In genomic region chr1:211724711-211725196, GRCh38 we compare ENCODE assay signal across 29 cellular contexts. TPM values are rescaled to one million over a fixed set of nuclear protein-coding genes. Genes with fewer than 3 reads are reported as not detected.
DNase-seq lines count a peak whose midpoint lies in the region; ATAC-seq and TF ChIP-seq lines count a peak whose summit lies in the region.
"Had no signal": no experiment of that assay in that cellular context is flagged by ENCODE, and none has a peak within 500 bp of the region (broad histone marks: within the 10 kb centered on the region; RNA-seq: fewer than 3 reads in every experiment).

No MANE protein-coding gene starts in this region.

- no peaks in the 10 kb centered on the region for H3K4me1 ChIP-seq in liver (ENCODE audit: control insufficient read depth in 4 of 4, insufficient read depth in 4 of 4, low read length in 3 of 4)
- H3K4me1 ChIP-seq: BLaER1 treated with 17β-estradiol and CSF1 and Interleukin-3, amounts not matched to agents 10 nM and 100 nM; breast epithelium had no signal

- peak; percentile 78 for ATAC-seq in sciatic nerve
- ATAC-seq: K562, left ventricle myocardium superior, right cardiac atrium, T-helper 17 cell had no signal

- H3K27ac ChIP-seq in WERI-Rb-1 (no peak overlapping the region), liver (ENCODE audit: low read depth in 1 of 2, low read length in 2 of 2) (no peak overlapping the region)
- H3K27ac ChIP-seq: BLaER1 treated with 17β-estradiol and CSF1 and Interleukin-3, amounts not matched to agents 10 nM and 100 nM; SK-N-MC; suprapubic skin had no signal

- peak; percentile 55 for DNase-seq in WERI-Rb-1
- peak; percentile 65 for DNase-seq in ecto neural progenitor cell (ENCODE audit: low spot score)
- DNase-seq in sciatic nerve (ENCODE audit: low spot score), result no peak
- DNase-seq in SIG-M5 treated with dmso at 0.1 percent for 504 hours (lab: John Stamatoyannopoulos, UW; ENCODE audit: unreplicated experiment), result no peak
- DNase-seq in GM19240 (ENCODE audit: insufficient read length, low spot score), result no peak
- no peak for DNase-seq in stimulated activated CD4-positive, alpha-beta T cell treated with anti-CD3 and anti-CD28 coated beads, Interleukin-4, amount 100 ng/mL, for 1 hour
- DNase-seq: activated CD4-positive, alpha-beta T cell treated with anti-CD3 and anti-CD28 coated beads for 48 hours; activated gamma-delta T cell; activated naive CD8-positive, alpha-beta T cell treated with anti-CD3 and anti-CD28 coated beads, Interleukin-2, amount 10 ng/mL, durations not matched to agents 7 days and 5 days; activated T-cell treated with anti-CD3 and anti-CD28 coated beads, Interleukin-2, amount 50 U/mL, for 24 hours; COR-L47; DMS53; effector memory CD4-positive, alpha-beta T cell; immature natural killer cell; left ventricle myocardium superior; naive B cell; NCI-H1417 treated with DMSO at 0.1 percent for 48 hours; NCI-H446 treated with DMSO at 0.1 percent for 48 hours; NCI-H82; right cardiac atrium; RPMI8226; stimulated activated naive CD4-positive, alpha-beta T cell; T-helper 17 cell had no signal

- H3K27me3 ChIP-seq in WERI-Rb-1 (ENCODE audit: insufficient read depth, low read depth, severe bottlenecking) (no peaks in the 10 kb centered on the region), liver (ENCODE audit: control insufficient read depth in 4 of 4, insufficient read depth in 4 of 4, low read length in 3 of 4) (no peaks in the 10 kb centered on the region)
- H3K27me3 ChIP-seq: BLaER1 treated with 17β-estradiol and CSF1 and Interleukin-3, amounts not matched to agents 10 nM and 100 nM; breast epithelium; suprapubic skin had no signal

- TF ChIP-seq CTCF in WERI-Rb-1 (IDR thresholded peaks at IDR 0.05; ENCODE audit: low read depth, low read length) (no peak), liver (IDR thresholded peaks at IDR 0.05; ENCODE audit: low read depth, low read length, missing input control) (no peak)

- H3K9ac ChIP-seq in liver (ENCODE audit: low read depth in 1 of 2, low read length in 2 of 2), result no peak overlapping the region
- H3K9ac ChIP-seq: BLaER1 treated with 17β-estradiol and CSF1 and Interleukin-3, amounts not matched to agents 10 nM and 100 nM had no signal

- H3K4me3 ChIP-seq in WERI-Rb-1 (ENCODE audit: low read depth, low read length) (no peak overlapping the region), liver (ENCODE audit: low read depth in 1 of 3, low read length in 3 of 3) (no peak overlapping the region)
- H3K4me3 ChIP-seq: BLaER1 treated with 17β-estradiol and CSF1 and Interleukin-3, amounts not matched to agents 10 nM and 100 nM; breast epithelium; K562; SK-N-MC; suprapubic skin had no signal

- no peaks in the 10 kb centered on the region for H3K9me3 ChIP-seq in WERI-Rb-1 (ENCODE audit: severe bottlenecking)
- H3K9me3 ChIP-seq in liver (ENCODE audit: control insufficient read depth in 4 of 4, low read length in 3 of 4), result no peaks in the 10 kb centered on the region
- H3K9me3 ChIP-seq: breast epithelium, suprapubic skin had no signal

- intact Hi-C loops in sciatic nerve (cut with DNase I), result no loop called here

- H3K36me3 ChIP-seq in WERI-Rb-1, result no peaks in the 10 kb centered on the region
- no peaks in the 10 kb centered on the region for H3K36me3 ChIP-seq in liver (ENCODE audit: control insufficient read depth in 4 of 4, insufficient read depth in 3 of 4, low read depth in 1 of 4, low read length in 3 of 4)
- H3K36me3 ChIP-seq: BLaER1 treated with 17β-estradiol and CSF1 and Interleukin-3, amounts not matched to agents 10 nM and 100 nM; breast epithelium; suprapubic skin had no signal

- WGBS in liver, result 51% methylated on average over 10 of the region's 10 CpGs

- TF ChIP-seq RAD21 in liver (IDR thresholded peaks at IDR 0.05), result no peak

TF ChIP-seq in liver, 16 proteins besides CTCF, POLR2A, EP300 and RAD21:
- TF ChIP-seq HNF4G (IDR thresholded peaks at IDR 0.05) (no peak), GABPA (IDR thresholded peaks at IDR 0.05 in 1 of 2, conservative IDR thresholded peaks at IDR 0.05 in 1 of 2) (peak in 1 of 2 donors; percentile 39), HNF4A (conservative IDR thresholded peaks at IDR 0.05) (peak; percentile 45 to 55), NR2F2 (IDR thresholded peaks at IDR 0.05) (peak; percentile 22), RXRA (IDR thresholded peaks at IDR 0.05) (peak; percentile 42 to 53)

RNA-seq across cellular contexts. Expression of gene NEK2, which starts 49.3 kb away (rescaled TPM):
- total RNA-seq in liver (10 to 100 TPM in 1 of 2 donors, not detected in 1; 25.7 TPM), sciatic nerve (0.49 TPM)
- polyA plus RNA-seq in liver, result 1 to 10 TPM in 1 of 2 donors, under 1 TPM in 1; 0.29 to 1.3 TPM
- polyA plus RNA-seq: right cardiac atrium had no signal

Comparison
In these comparisons a context has a peak if more than half of its experiments do, and no peak if none do; other contexts are left out.
1. DNase-seq: peak in WERI-Rb-1 (single experiment) and ecto neural progenitor cell (single experiment); none in sciatic nerve (single experiment), SIG-M5 treated with dmso at 0.1 percent for 504 hours (single experiment), GM19240 (single experiment) and stimulated activated CD4-positive, alpha-beta T cell treated with anti-CD3 and anti-CD28 coated beads, Interleukin-4, amount 100 ng/mL, for 1 hour (single experiment).